In genomic region chr16:46857261-46857962, GRCh38 we compare ENCODE assay signal across 1 cellular context.
TF ChIP-seq lines count a peak whose summit lies in the region.

No MANE protein-coding gene starts in this region.

TF ChIP-seq in Ishikawa, 13 proteins besides CTCF, POLR2A, EP300 and RAD21 (continued from another document):
- TF ChIP-seq YY1 (IDR thresholded peaks at IDR 0.05; ENCODE audit: low read depth), result no peak
